Comparison of ENCODE assay signal across 19 cellular contexts in the genomic region with DNA sequence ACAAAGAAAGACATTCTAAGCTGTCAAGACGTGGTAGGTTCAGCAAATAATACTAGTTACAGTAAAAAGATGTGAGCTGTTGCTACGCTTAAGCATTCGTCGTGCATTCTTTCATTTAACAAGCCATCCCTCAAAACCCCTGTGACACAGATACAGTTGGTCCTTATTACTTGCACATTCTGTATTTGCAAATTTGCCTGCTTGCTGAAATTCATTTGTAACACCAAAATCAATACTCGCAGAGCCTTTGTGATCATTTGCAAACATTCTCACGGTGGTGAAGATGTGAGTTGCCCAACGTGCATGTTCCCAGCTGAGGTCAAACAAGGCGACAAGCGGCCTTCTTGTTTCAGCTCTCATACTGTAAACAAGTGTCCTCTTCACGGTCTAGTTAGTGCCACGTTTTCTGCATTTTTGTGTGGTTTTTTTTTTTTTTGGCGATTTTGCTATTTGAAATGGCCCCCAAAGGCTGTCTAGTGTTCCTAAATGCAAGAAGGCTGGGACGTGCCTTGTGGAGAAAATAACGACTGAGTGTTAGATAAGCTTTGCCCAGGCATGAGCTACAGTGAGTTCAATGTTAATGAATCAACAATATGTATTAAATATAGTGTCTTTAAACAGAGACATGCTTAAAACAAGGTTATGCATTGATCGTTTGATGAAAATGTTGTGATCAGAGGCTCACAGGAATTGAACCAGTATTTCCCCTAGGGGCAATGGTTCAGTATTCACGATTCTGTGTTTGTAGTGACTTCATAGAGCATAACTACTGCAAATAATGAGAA.
DNase-seq lines count a peak whose midpoint lies in the region; ATAC-seq and TF ChIP-seq lines count a peak whose summit lies in the region.
"Had no signal": no experiment of that assay in that cellular context is flagged by ENCODE, and none has a peak within 500 bp of the region (broad histone marks: within the 10 kb centered on the region; RNA-seq: fewer than 3 reads in every experiment).

No MANE protein-coding gene starts in this region.

- no peak for TF ChIP-seq CTCF in body of pancreas (IDR thresholded peaks at IDR 0.05)

- no peaks in the 10 kb centered on the region for H3K9me3 ChIP-seq in body of pancreas
- H3K9me3 ChIP-seq: Peyer's patch had no signal

- H3K27me3 ChIP-seq in body of pancreas = no peaks in the 10 kb centered on the region
- H3K27me3 ChIP-seq: Peyer's patch had no signal

- ATAC-seq in body of pancreas = peak; percentile 77
- no peak for ATAC-seq in GM21786 (IDR thresholded peaks at IDR 0.05; ENCODE audit: unreplicated experiment)
- no peak for ATAC-seq in GM21447 (IDR thresholded peaks at IDR 0.05; ENCODE audit: unreplicated experiment)
- ATAC-seq: SK-N-SH treated with all-trans-retinoic acid at 6 μM for 48 hours had no signal

- H3K4me1 ChIP-seq in body of pancreas = peaks cover 68% of the 10 kb centered on the region
- H3K4me1 ChIP-seq: Peyer's patch had no signal

- no peaks in the 10 kb centered on the region for H3K36me3 ChIP-seq in body of pancreas (replicated peaks in 1 of 2; ENCODE audit: insufficient read depth in 1 of 2, low read depth in 2 of 2)
- H3K36me3 ChIP-seq: Peyer's patch had no signal

- H3K27ac ChIP-seq in body of pancreas = peak overlapping the region in 3 of 4 donors; percentile 43 to 81 (median 76)
- H3K27ac ChIP-seq: Peyer's patch had no signal

- intact Hi-C loops in body of pancreas (cut with DNase I) = no loop called here

- WGBS in body of pancreas, 2 donors = 15 to 18% methylated on average over 16 of the region's 16 CpGs

- H3K4me3 ChIP-seq in body of pancreas = no peak overlapping the region
- H3K4me3 ChIP-seq: Peyer's patch had no signal

- DNase-seq in NCI-H146 (lab: John Stamatoyannopoulos, UW) (peak; percentile 38), NCI-H146 treated with DMSO at 0.1 percent for 48 hours (lab: John Stamatoyannopoulos, UW; ENCODE audit: unreplicated experiment) (no peak), body of pancreas (peak; percentile 70 to 87 (median 77)), medulla oblongata (ENCODE audit: extremely low spot score) (peak; percentile 43), superior temporal gyrus (ENCODE audit: extremely low spot score) (peak; percentile 39)
- DNase-seq in activated CD8-positive, alpha-beta memory T cell treated with anti-CD3 and anti-CD28 coated beads, Interleukin-2, amount 50 U/mL, for 4 hours = no peak
- DNase-seq: 8988T, COR-L47, H7, KG1, NCI-H1105, NCI-H187 treated with DMSO at 0.1 percent for 48 hours, NCI-H2171 treated with DMSO at 0.1 percent for 48 hours, NCI-H510A treated with DMSO at 0.1 percent for 48 hours, Peyer's patch, Right ventricle myocardium superior had no signal

- no peak for TF ChIP-seq POLR2A in body of pancreas (IDR thresholded peaks at IDR 0.05)

Comparison
In these comparisons a context has a peak if more than half of its experiments do, and no peak if none do; other contexts are left out.
1. DNase-seq: peak in NCI-H146 (single experiment), body of pancreas (4 of 4), medulla oblongata (single experiment) and superior temporal gyrus (single experiment); none in NCI-H146 treated with DMSO at 0.1 percent for 48 hours (single experiment) and activated CD8-positive, alpha-beta memory T cell treated with anti-CD3 and anti-CD28 coated beads, Interleukin-2, amount 50 U/mL, for 4 hours (single experiment).